ENCODE assay signal across 8 cellular contexts in the genomic region with DNA sequence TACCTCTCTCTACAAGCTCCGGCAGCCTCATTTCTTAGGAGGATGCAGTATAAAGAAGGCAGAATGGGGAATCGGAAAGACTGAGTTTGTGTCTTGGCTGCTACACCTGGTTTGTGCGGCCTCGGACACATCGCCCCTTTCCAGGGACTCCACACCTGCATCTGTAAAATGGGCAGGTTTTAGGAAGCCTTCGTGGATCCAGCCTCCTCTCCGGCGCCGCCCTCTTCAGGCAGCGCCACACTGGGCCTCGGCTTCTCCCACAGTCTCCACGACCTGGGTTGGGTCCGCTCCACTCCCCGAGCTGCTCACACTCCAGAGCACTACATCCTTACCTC. TPM values are rescaled to one million over a fixed set of nuclear protein-coding genes. Genes with fewer than 3 reads are reported as not detected.
DNase-seq lines count a peak whose midpoint lies in the region; ATAC-seq and TF ChIP-seq lines count a peak whose summit lies in the region.

No MANE protein-coding gene starts in this region.

- H3K36me3 ChIP-seq in adrenal gland (replicated peaks in 1 of 2) (peaks cover 0 to 7% of the 10 kb centered on the region in 2 donors), thoracic aorta (no peaks in the 10 kb centered on the region)

- peak; percentile 5 for ATAC-seq in HG03108 (IDR thresholded peaks at IDR 0.05; ENCODE audit: unreplicated experiment)
- no peak for ATAC-seq in thoracic aorta (ENCODE audit: insufficient number of reproducible peaks, low FRiP score, low read depth)

- no peaks in the 10 kb centered on the region for H3K9me3 ChIP-seq in adrenal gland (replicated peaks in 1 of 3)
- no peaks in the 10 kb centered on the region for H3K9me3 ChIP-seq in thoracic aorta

- H3K4me3 ChIP-seq in adrenal gland (peak overlapping the region; percentile 31 to 86 (median 65)), thoracic aorta (peak overlapping the region; percentile 77)

- intact Hi-C loops in adrenal gland (cut with DNase I) = loop anchor here in 1 of 2 donors (10.0 kb wide), 1 partner anchor 185 kb away; no protein-coding TSS in a partner anchor

- WGBS in adrenal gland, 4 donors = 7 to 11% (median 10%) methylated on average over 14 of the region's 14 CpGs

- peaks cover 20 to 36% of the 10 kb centered on the region in 2 donors for H3K4me1 ChIP-seq in adrenal gland (replicated peaks in 1 of 2)
- peaks cover 7 to 22% of the 10 kb centered on the region in 2 donors for H3K4me1 ChIP-seq in thoracic aorta (ENCODE audit: control insufficient read depth in 1 of 2, low read depth in 2 of 2)

- H3K27ac ChIP-seq in adrenal gland (peak overlapping the region in 4 of 5 donors; percentile 34 to 98 (median 72)), layer of hippocampus (ENCODE audit: low read depth, low read length) (peak overlapping the region; percentile 74), thoracic aorta (peak overlapping the region; percentile 47 to 80)

- H3K27me3 ChIP-seq in adrenal gland = no peaks in the 10 kb centered on the region
- no peaks in the 10 kb centered on the region for H3K27me3 ChIP-seq in layer of hippocampus (ENCODE audit: control insufficient read depth, insufficient read depth, low read length)
- H3K27me3 ChIP-seq in thoracic aorta (replicated peaks; ENCODE audit: insufficient read depth) = no peaks in the 10 kb centered on the region

- DNase-seq in NOMO-1 treated with DMSO at 0.1 percent for 48 hours (lab: John Stamatoyannopoulos, UW; ENCODE audit: unreplicated experiment) (peak; percentile 32), NOMO-1 treated with dmso at 0.1 percent for 144 hours (lab: John Stamatoyannopoulos, UW; ENCODE audit: unreplicated experiment) (no peak), adrenal gland (no peak), thoracic aorta (ENCODE audit: low spot score) (no peak), activated gamma-delta T cell (lab: John Stamatoyannopoulos, UW) (no peak)
- DNase-seq in activated CD8-positive, alpha-beta memory T cell treated with anti-CD3 and anti-CD28 coated beads, Interleukin-2, amount 50 U/mL, for 48 hours = no peak

- TF ChIP-seq POLR2A in adrenal gland (IDR thresholded peaks at IDR 0.05) = no peak

- TF ChIP-seq CTCF in adrenal gland (IDR thresholded peaks at IDR 0.05) (no peak), thoracic aorta (IDR thresholded peaks at IDR 0.05) (no peak)

RNA-seq across cellular contexts. Expression of gene GOT1, which starts 0.3 kb away (rescaled TPM):
- total RNA-seq in adrenal gland (10 to 100 TPM; 19.6 to 98.6 (median 29.8) TPM), thoracic aorta (10 to 100 TPM; 12.3 to 14.3 TPM)
- polyA plus RNA-seq in adrenal gland = 100 to 1,000 TPM in 1 of 3 donors, 10 to 100 TPM in 2; 10.7 to 139 (median 24.5) TPM
